8 cellular contexts compared by ENCODE assay signal in genomic region chr14:88168498-88169165, GRCh38.
DNase-seq lines count a peak whose midpoint lies in the region; ATAC-seq, FAIRE-seq and TF ChIP-seq lines count a peak whose summit lies in the region.

No MANE protein-coding gene starts in this region.

- TF ChIP-seq EP300 in tibial nerve (IDR thresholded peaks at IDR 0.05) = no peak

- no peaks in the 10 kb centered on the region for H4K20me1 ChIP-seq in Loucy (ENCODE audit: insufficient read depth, low read length, poor library complexity, severe bottlenecking)

- FAIRE-seq in H54 (lab: Jason Lieb, UNC) = no peak

- TF ChIP-seq CTCF in GM12875 (IDR thresholded peaks at IDR 0.05; ENCODE audit: borderline replicate concordance, insufficient read depth, low read depth, low read length) = peak; percentile 90
- peak; percentile 89 for TF ChIP-seq CTCF in Loucy (conservative IDR thresholded peaks at IDR 0.05; ENCODE audit: low read length)
- TF ChIP-seq CTCF in tibial nerve (IDR thresholded peaks at IDR 0.05) = peak; percentile 20 to 71 (median 31)

- H3K9me3 Mint-ChIP-seq in activated CD4-positive, alpha-beta T cell treated with anti-CD3 and anti-CD28 coated beads for 36 hours (ENCODE audit: low read depth) = no peaks in the 10 kb centered on the region
- H3K9me3 Mint-ChIP-seq in naive thymus-derived CD4-positive, alpha-beta T cell = peaks cover 0 to 11% (median 2%) of the 10 kb centered on the region in 11 donors

- DNase-seq in H54 (ENCODE audit: insufficient read length, low spot score) = peak; percentile 7
- peak; percentile 69 for DNase-seq in activated CD4-positive, alpha-beta T cell treated with anti-CD3 and anti-CD28 coated beads for 36 hours
- DNase-seq in effector CD8-positive, alpha-beta T cell (lab: John Stamatoyannopoulos, UW) = peak; percentile 34
- DNase-seq in naive thymus-derived CD4-positive, alpha-beta T cell = peak; percentile 18 to 69 (median 47)
- DNase-seq in tibial nerve (ENCODE audit: low spot score in 2 of 2) = peak in 1 of 2 donors; percentile 22
- DNase-seq in NCI-H510A (lab: John Stamatoyannopoulos, UW) = no peak

- H3K4me3 Mint-ChIP-seq in activated CD4-positive, alpha-beta T cell treated with anti-CD3 and anti-CD28 coated beads for 36 hours = no peak overlapping the region
- peak overlapping the region in 1 of 10 donors; percentile 5 for H3K4me3 Mint-ChIP-seq in naive thymus-derived CD4-positive, alpha-beta T cell

- H3K27ac ChIP-seq in naive thymus-derived CD4-positive, alpha-beta T cell (ENCODE audit: low read depth, low read length) = no peak overlapping the region
- H3K27ac ChIP-seq in tibial nerve = no peak overlapping the region

- TF ChIP-seq POLR2A in H54 (IDR thresholded peaks at IDR 0.05; ENCODE audit: low read depth, low read length) (no peak), tibial nerve (IDR thresholded peaks at IDR 0.05) (no peak)

- intact Hi-C loops in activated CD4-positive, alpha-beta T cell treated with anti-CD3 and anti-CD28 coated beads for 36 hours (cut with DNase I, micrococcal nuclease) = loop anchor here (1.0 to 5.0 kb wide), 3 partner anchors 156 to 223 kb away; partner anchors contain the start of gene GPR65 (in 1 of the 2)
- intact Hi-C loops in naive thymus-derived CD4-positive, alpha-beta T cell (cut with micrococcal nuclease) = loop anchor here (1.0 to 5.0 kb wide), 4 partner anchors 155 to 363 kb away; no protein-coding TSS in a partner anchor

- H3K36me3 ChIP-seq in Loucy (ENCODE audit: insufficient read depth, low read length) (no peaks in the 10 kb centered on the region), tibial nerve (no peaks in the 10 kb centered on the region)
- H3K36me3 ChIP-seq in naive thymus-derived CD4-positive, alpha-beta T cell (ENCODE audit: control insufficient read depth in 2 of 3, insufficient read depth in 3 of 3, low read length in 3 of 3) = no peaks in the 10 kb centered on the region

- H3F3A ChIP-seq in Loucy (ENCODE audit: low read depth) = no peaks in the 10 kb centered on the region

- CTCF ChIA-PET in activated CD4-positive, alpha-beta T cell treated with anti-CD3 and anti-CD28 coated beads for 36 hours (lab: Charles Lee) = interaction anchor here (0.5 to 3.1 kb wide), 28 partner anchors 9 to 369 kb away, joined by 3 to 79 read pairs (median 4); partner anchors contain the start of genes GPR65 and SPATA7
- CTCF ChIA-PET in naive thymus-derived CD4-positive, alpha-beta T cell (lab: Charles Lee) = interaction anchor here (0.5 to 3.0 kb wide), 19 partner anchors 8 to 1046 kb away, joined by 3 to 31 read pairs (median 3); no protein-coding TSS in a partner anchor

- H3K27ac Mint-ChIP-seq in activated CD4-positive, alpha-beta T cell treated with anti-CD3 and anti-CD28 coated beads for 36 hours = no peak overlapping the region
- H3K27ac Mint-ChIP-seq in naive thymus-derived CD4-positive, alpha-beta T cell = peak overlapping the region in 1 of 9 donors; percentile 21

- H3K4me1 Mint-ChIP-seq in activated CD4-positive, alpha-beta T cell treated with anti-CD3 and anti-CD28 coated beads for 36 hours = no peaks in the 10 kb centered on the region
- peaks cover 0 to 14% (median 0%) of the 10 kb centered on the region in 7 donors for H3K4me1 Mint-ChIP-seq in naive thymus-derived CD4-positive, alpha-beta T cell

- 73 to 77% methylated on average over 3 of the region's 3 CpGs for WGBS in tibial nerve, 2 donors

- H3K4me3 ChIP-seq in GM12875 (ENCODE audit: low read depth, low read length) (no peak overlapping the region), Loucy (ENCODE audit: low read length, poor library complexity, severe bottlenecking) (no peak overlapping the region), tibial nerve (no peak overlapping the region)
- no peak overlapping the region for H3K4me3 ChIP-seq in naive thymus-derived CD4-positive, alpha-beta T cell (ENCODE audit: low read length)

- ATAC-seq in activated CD4-positive, alpha-beta T cell treated with anti-CD3 and anti-CD28 coated beads for 36 hours = peak; percentile 91
- peak; percentile 94 for ATAC-seq in naive thymus-derived CD4-positive, alpha-beta T cell

- H3K36me3 Mint-ChIP-seq in activated CD4-positive, alpha-beta T cell treated with anti-CD3 and anti-CD28 coated beads for 36 hours (ENCODE audit: low read depth) = no peaks in the 10 kb centered on the region
- peaks cover 0 to 6% (median 0%) of the 10 kb centered on the region in 5 donors for H3K36me3 Mint-ChIP-seq in naive thymus-derived CD4-positive, alpha-beta T cell

- no peak overlapping the region for H3K4me2 ChIP-seq in Loucy (ENCODE audit: low read depth, low read length, poor library complexity, severe bottlenecking)

- H3K9ac ChIP-seq in Loucy (ENCODE audit: low read depth, low read length, poor library complexity, severe bottlenecking) = no peak overlapping the region

- H3K9me3 ChIP-seq in Loucy (ENCODE audit: insufficient read depth, low read depth, low read length) (no peaks in the 10 kb centered on the region), tibial nerve (peaks cover 0 to 11% (median 0%) of the 10 kb centered on the region in 4 donors)
- no peaks in the 10 kb centered on the region for H3K9me3 ChIP-seq in naive thymus-derived CD4-positive, alpha-beta T cell (ENCODE audit: control insufficient read depth in 2 of 3, low read length in 3 of 3)

- H3K79me2 ChIP-seq in Loucy (ENCODE audit: insufficient read depth, low read length) = no peaks in the 10 kb centered on the region

- POLR2A ChIA-PET in activated CD4-positive, alpha-beta T cell treated with anti-CD3 and anti-CD28 coated beads for 36 hours (lab: Charles Lee) = interaction anchor here (0.6 to 0.7 kb wide), 2 partner anchors 174 to 282 kb away, joined by 3 to 5 read pairs; no protein-coding TSS in a partner anchor
- POLR2A ChIA-PET in naive thymus-derived CD4-positive, alpha-beta T cell (lab: Charles Lee) = interaction anchor here (0.7 kb wide), 1 partner anchor 177 kb away, joined by 3 read pairs; no protein-coding TSS in a partner anchor

- peaks cover 7% of the 10 kb centered on the region for H3K27me3 Mint-ChIP-seq in activated CD4-positive, alpha-beta T cell treated with anti-CD3 and anti-CD28 coated beads for 36 hours
- peaks cover 9 to 41% (median 19%) of the 10 kb centered on the region in 5 donors for H3K27me3 Mint-ChIP-seq in naive thymus-derived CD4-positive, alpha-beta T cell

- H3K4me1 ChIP-seq in Loucy (ENCODE audit: insufficient read depth, low read length, poor library complexity, severe bottlenecking) = peaks cover 14% of the 10 kb centered on the region
- no peaks in the 10 kb centered on the region for H3K4me1 ChIP-seq in naive thymus-derived CD4-positive, alpha-beta T cell (ENCODE audit: control insufficient read depth in 2 of 2, insufficient read depth in 2 of 2, low read length in 2 of 2)
- no peaks in the 10 kb centered on the region for H3K4me1 ChIP-seq in tibial nerve

- H3K9me2 ChIP-seq in Loucy (replicated peaks; ENCODE audit: low read depth, low read length) = no peaks in the 10 kb centered on the region

- H2AFZ ChIP-seq in Loucy (ENCODE audit: low read length) = no peak overlapping the region

- H3K27me3 ChIP-seq in Loucy (ENCODE audit: insufficient read depth, low read length, poor library complexity, severe bottlenecking) (no peaks in the 10 kb centered on the region), tibial nerve (no peaks in the 10 kb centered on the region)
- H3K27me3 ChIP-seq in naive thymus-derived CD4-positive, alpha-beta T cell (ENCODE audit: control insufficient read depth in 2 of 2, insufficient read depth in 2 of 2, low read length in 2 of 2) = no peaks in the 10 kb centered on the region

Comparison
In these comparisons a context has a peak if more than half of its experiments do, and no peak if none do; other contexts are left out.
1. CTCF ChIP-seq: peak in every context shown above with its lines; median percentile 90 in GM12875; 89 in Loucy; 31 in tibial nerve.